In genomic region chr11:15988693-15989231, GRCh38 we compare ENCODE assay signal across 10 cellular contexts.
DNase-seq lines count a peak whose midpoint lies in the region; ATAC-seq and TF ChIP-seq lines count a peak whose summit lies in the region.
"Had no signal": no experiment of that assay in that cellular context is flagged by ENCODE, and none has a peak within 500 bp of the region (broad histone marks: within the 10 kb centered on the region; RNA-seq: fewer than 3 reads in every experiment).

No MANE protein-coding gene starts in this region.

- no peaks in the 10 kb centered on the region for H3K9me3 ChIP-seq in ES-I3 (ENCODE audit: control insufficient read depth, insufficient read depth, low read length)
- no peaks in the 10 kb centered on the region for H3K9me3 ChIP-seq in esophagus muscularis mucosa
- H3K9me3 ChIP-seq: SJSA1 had no signal

- intact Hi-C loops in esophagus muscularis mucosa (cut with DNase I): loop anchor here (10.0 kb wide), 1 partner anchor 164 kb away; no protein-coding TSS in a partner anchor

- no peak for TF ChIP-seq POLR2A in esophagus muscularis mucosa (IDR thresholded peaks at IDR 0.05; ENCODE audit: low read depth)

- 80% methylated on average over 14 of the region's 14 CpGs for WGBS in esophagus muscularis mucosa

- H3K27me3 ChIP-seq in esophagus muscularis mucosa: no peaks in the 10 kb centered on the region
- H3K27me3 ChIP-seq: SJSA1 had no signal

- no peak for TF ChIP-seq EP300 in esophagus muscularis mucosa (IDR thresholded peaks at IDR 0.05)

- H3K27ac ChIP-seq in esophagus muscularis mucosa (replicated peaks in 1 of 4): no peak overlapping the region
- H3K27ac ChIP-seq: SJSA1 had no signal

- no peaks in the 10 kb centered on the region for H3K36me3 ChIP-seq in ES-I3 (ENCODE audit: insufficient read depth, low read length)
- no peaks in the 10 kb centered on the region for H3K36me3 ChIP-seq in esophagus muscularis mucosa
- H3K36me3 ChIP-seq: SJSA1 had no signal

- peak; percentile 27 for DNase-seq in NCI-H69 (lab: John Stamatoyannopoulos, UW)
- DNase-seq in esophagus muscularis mucosa (ENCODE audit: extremely low spot score): no peak
- DNase-seq in myocyte (ENCODE audit: low read depth): peak; percentile 11
- no peak for DNase-seq in hippocampal formation (lab: John Stamatoyannopoulos, UW)
- no peak for DNase-seq in kidney glomerular epithelial cell (lab: John Stamatoyannopoulos, UW)
- DNase-seq in DMS 273 (lab: John Stamatoyannopoulos, UW; ENCODE audit: unreplicated experiment): no peak
- DNase-seq: MM.1S had no signal

- no peak for ATAC-seq in HG03469 (IDR thresholded peaks at IDR 0.05; ENCODE audit: unreplicated experiment)

- no peak overlapping the region for H3K4me3 ChIP-seq in esophagus muscularis mucosa
- H3K4me3 ChIP-seq: SJSA1 had no signal

- H3K4me1 ChIP-seq in ES-I3 (ENCODE audit: insufficient read depth, low read length): no peaks in the 10 kb centered on the region
- H3K4me1 ChIP-seq in esophagus muscularis mucosa: peaks cover 9 to 15% (median 10%) of the 10 kb centered on the region in 4 donors

- TF ChIP-seq CTCF in esophagus muscularis mucosa (IDR thresholded peaks at IDR 0.05): peak in 2 of 3 experiments; percentile 37 to 40

- peak overlapping the region; percentile 1; the same call in 1 of the 2 replicates for H3K9ac ChIP-seq in ES-I3 (ENCODE audit: low read depth, low read length)

Comparison
In these comparisons a context has a peak if more than half of its experiments do, and no peak if none do; other contexts are left out.
1. DNase-seq: peak in NCI-H69 (single experiment) and myocyte (single experiment); none in esophagus muscularis mucosa (single experiment), hippocampal formation (0 of 2), kidney glomerular epithelial cell (single experiment) and DMS 273 (single experiment).